Comparison of ENCODE assay signal across 28 cellular contexts in the genomic region with DNA sequence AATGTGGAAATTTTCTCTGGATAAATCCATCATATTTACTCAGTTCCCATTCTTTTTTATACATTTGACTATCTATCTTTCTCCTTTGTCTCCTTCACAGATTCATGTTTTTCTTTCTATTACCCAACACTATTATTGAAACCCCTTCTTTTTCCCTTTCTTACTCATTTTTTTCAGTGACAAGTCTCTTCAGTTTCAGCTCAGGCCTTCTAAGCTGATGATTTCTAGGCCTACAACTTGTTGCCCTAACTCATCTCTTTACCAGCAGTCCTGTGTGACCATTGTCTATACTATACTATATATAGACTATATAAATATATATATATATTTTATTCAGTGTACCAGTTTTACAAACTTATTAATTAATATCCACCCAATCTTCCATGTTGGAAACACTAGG. TPM values are rescaled to one million over a fixed set of nuclear protein-coding genes. Genes with fewer than 3 reads are reported as not detected.
DNase-seq lines count a peak whose midpoint lies in the region; ATAC-seq and TF ChIP-seq lines count a peak whose summit lies in the region.
"Had no signal": no experiment of that assay in that cellular context is flagged by ENCODE, and none has a peak within 500 bp of the region (broad histone marks: within the 10 kb centered on the region; RNA-seq: fewer than 3 reads in every experiment).

No MANE protein-coding gene starts in this region.

- DNase-seq in activated T-cell treated with anti-CD3 and anti-CD28 coated beads, Interleukin-2, amount 50 U/mL, for 72 hours, result no peak
- no peak for DNase-seq in activated T-cell treated with anti-CD3 and anti-CD28 coated beads, Interleukin-2, amount 50 U/mL, for 48 hours
- no peak for DNase-seq in SK-N-SH
- no peak for DNase-seq in NCI-H446 treated with DMSO at 0.1 percent for 48 hours (lab: John Stamatoyannopoulos, UW)
- DNase-seq in activated effector memory CD4-positive, alpha-beta T cell treated with anti-CD3 and anti-CD28 coated beads, Interleukin-2, amount 50 U/mL, for 16 hours, result no peak
- DNase-seq: activated effector memory CD4-positive, alpha-beta T cell treated with Interleukin-2 at 50 U/mL for 16 hours; CD4-positive, alpha-beta T cell; effector memory CD4-positive, alpha-beta T cell; KBM-7; naive thymus-derived CD4-positive, alpha-beta T cell; NCI-H1092; NCI-H187; psoas muscle; SIG-M5; stimulated activated CD4-positive, alpha-beta T cell treated with anti-CD3 and anti-CD28 coated beads, Interleukin-12 subunit alpha, Interleukin-12 subunit beta, amount 100 ng/mL, for 4 hours; stimulated activated CD4-positive, alpha-beta T cell treated with anti-CD3 and anti-CD28 coated beads, Interleukin-4, amount 100 ng/mL, for 1 hour; T1000; transverse colon had no signal

- no peak overlapping the region for H3K27ac ChIP-seq in SK-N-SH (ENCODE audit: low read depth in 2 of 2, low read length in 1 of 2)
- H3K27ac ChIP-seq: coronary artery, epithelial cell of prostate, hepatocyte, HL-60, psoas muscle, transverse colon, VCaP had no signal

- no peaks in the 10 kb centered on the region for H3K79me2 ChIP-seq in SK-N-SH (ENCODE audit: insufficient read depth)
- H3K79me2 ChIP-seq: hepatocyte had no signal

- CTCF ChIA-PET in SK-N-SH (lab: Yijun Ruan, JAX), result no interaction called here

- TF ChIP-seq RAD21 in SK-N-SH (IDR thresholded peaks at IDR 0.05; ENCODE audit: low read length), result no peak

- no peaks in the 10 kb centered on the region for H3F3A ChIP-seq in SK-N-SH (replicated peaks; ENCODE audit: insufficient read depth)

- H3K9me3 Mint-ChIP-seq in activated T-cell treated with anti-CD3 and anti-CD28 coated beads, Interleukin-2, amount 50 U/mL, for 72 hours, result no peaks in the 10 kb centered on the region
- H3K9me3 Mint-ChIP-seq in stimulated activated naive CD8-positive, alpha-beta T cell treated with anti-CD3 and anti-CD28 coated beads, Interleukin-15, Interleukin-2, amounts not matched to agents 100 ng/mL and 50 ng/mL, for 24 hours, result peaks cover 5% of the 10 kb centered on the region
- H3K9me3 Mint-ChIP-seq: CD4-positive, alpha-beta T cell had no signal

- H3K36me3 ChIP-seq in SK-N-SH (replicated peaks in 1 of 2; ENCODE audit: control insufficient read depth in 1 of 2, insufficient read depth in 2 of 2, low read length in 1 of 2), result no peaks in the 10 kb centered on the region
- H3K36me3 ChIP-seq: transverse colon had no signal

- POLR2A ChIA-PET in SK-N-SH (lab: Yijun Ruan, JAX), result no interaction called here

- peak overlapping the region; percentile 6 for H3K27ac Mint-ChIP-seq in activated T-cell treated with anti-CD3 and anti-CD28 coated beads, Interleukin-2, amount 50 U/mL, for 72 hours
- peak overlapping the region; percentile 27 for H3K27ac Mint-ChIP-seq in stimulated activated naive CD8-positive, alpha-beta T cell treated with anti-CD3 and anti-CD28 coated beads, Interleukin-15, Interleukin-2, amounts not matched to agents 100 ng/mL and 50 ng/mL, for 24 hours
- H3K27ac Mint-ChIP-seq: CD4-positive, alpha-beta T cell had no signal

- H3K4me1 Mint-ChIP-seq in activated T-cell treated with anti-CD3 and anti-CD28 coated beads, Interleukin-2, amount 50 U/mL, for 72 hours (ENCODE audit: low read depth), result peaks cover 38% of the 10 kb centered on the region
- peaks cover 57% of the 10 kb centered on the region for H3K4me1 Mint-ChIP-seq in stimulated activated naive CD8-positive, alpha-beta T cell treated with anti-CD3 and anti-CD28 coated beads, Interleukin-15, Interleukin-2, amounts not matched to agents 100 ng/mL and 50 ng/mL, for 24 hours (ENCODE audit: low read depth)

- no peaks in the 10 kb centered on the region for H3K27me3 ChIP-seq in SK-N-SH (ENCODE audit: insufficient read depth)
- H3K27me3 ChIP-seq: hepatocyte, transverse colon had no signal

- ATAC-seq in activated T-cell treated with anti-CD3 and anti-CD28 coated beads, Interleukin-2, amount 50 U/mL, for 72 hours (replicated peaks in 1 of 2), result peak; percentile 43 to 64
- ATAC-seq in GM19351 (IDR thresholded peaks at IDR 0.05; ENCODE audit: unreplicated experiment) (peak; percentile 57), HG02938 (IDR thresholded peaks at IDR 0.05; ENCODE audit: unreplicated experiment) (peak; percentile 45)
- ATAC-seq: naive thymus-derived CD4-positive, alpha-beta T cell; psoas muscle; sciatic nerve had no signal

- no peak overlapping the region for H3K4me2 ChIP-seq in SK-N-SH
- H3K4me2 ChIP-seq: hepatocyte had no signal

- H3K9me2 ChIP-seq in SK-N-SH, result no peaks in the 10 kb centered on the region

- no peak overlapping the region for H3K4me3 ChIP-seq in SK-N-SH (ENCODE audit: low read depth in 2 of 2, low read length in 1 of 2)
- H3K4me3 ChIP-seq: coronary artery, hepatocyte, lung, psoas muscle, transverse colon had no signal

- H3K4me3 Mint-ChIP-seq in activated T-cell treated with anti-CD3 and anti-CD28 coated beads, Interleukin-2, amount 50 U/mL, for 72 hours, result peak overlapping the region; percentile 5 to 13
- no peak overlapping the region for H3K4me3 Mint-ChIP-seq in stimulated activated naive CD8-positive, alpha-beta T cell treated with anti-CD3 and anti-CD28 coated beads, Interleukin-15, Interleukin-2, amounts not matched to agents 100 ng/mL and 50 ng/mL, for 24 hours
- H3K4me3 Mint-ChIP-seq: CD4-positive, alpha-beta T cell had no signal

- H3K4me1 ChIP-seq in SK-N-SH (ENCODE audit: control insufficient read depth in 1 of 2, insufficient read depth in 2 of 2, low read depth in 1 of 2, low read length in 1 of 2), result no peaks in the 10 kb centered on the region
- H3K4me1 ChIP-seq: psoas muscle, transverse colon had no signal

- no peaks in the 10 kb centered on the region for H3K27me3 Mint-ChIP-seq in activated T-cell treated with anti-CD3 and anti-CD28 coated beads, Interleukin-2, amount 50 U/mL, for 72 hours (ENCODE audit: low read depth)
- H3K27me3 Mint-ChIP-seq in stimulated activated naive CD8-positive, alpha-beta T cell treated with anti-CD3 and anti-CD28 coated beads, Interleukin-15, Interleukin-2, amounts not matched to agents 100 ng/mL and 50 ng/mL, for 24 hours, result no peaks in the 10 kb centered on the region
- H3K27me3 Mint-ChIP-seq: CD4-positive, alpha-beta T cell; naive thymus-derived CD4-positive, alpha-beta T cell had no signal

- H3K9me3 ChIP-seq in SK-N-SH, result no peaks in the 10 kb centered on the region
- H3K9me3 ChIP-seq: psoas muscle, transverse colon had no signal

- no peaks in the 10 kb centered on the region for H4K20me1 ChIP-seq in SK-N-SH (ENCODE audit: insufficient read depth)

- no peak overlapping the region for H3K9ac ChIP-seq in SK-N-SH

- TF ChIP-seq CTCF in SK-N-SH (IDR thresholded peaks at IDR 0.05), result no peak

- TF ChIP-seq EP300 in SK-N-SH (IDR thresholded peaks at IDR 0.05; ENCODE audit: borderline replicate concordance in 1 of 2, low read depth in 1 of 2, low read length in 1 of 2), result no peak

- peaks cover 2 to 10% of the 10 kb centered on the region in 2 donors for H3K36me3 Mint-ChIP-seq in activated T-cell treated with anti-CD3 and anti-CD28 coated beads, Interleukin-2, amount 50 U/mL, for 72 hours (ENCODE audit: insufficient read depth in 2 of 2)
- H3K36me3 Mint-ChIP-seq in stimulated activated naive CD8-positive, alpha-beta T cell treated with anti-CD3 and anti-CD28 coated beads, Interleukin-15, Interleukin-2, amounts not matched to agents 100 ng/mL and 50 ng/mL, for 24 hours (ENCODE audit: low read depth), result peaks cover 34% of the 10 kb centered on the region

- no peak overlapping the region for H2AFZ ChIP-seq in SK-N-SH (ENCODE audit: low read depth)
- H2AFZ ChIP-seq: hepatocyte had no signal

TF ChIP-seq in SK-N-SH, 30 proteins besides CTCF, POLR2A, EP300 and RAD21:
- TF ChIP-seq MXI1 (IDR thresholded peaks at IDR 0.05; ENCODE audit: low read depth, low read length) (no peak), SMC3 (IDR thresholded peaks at IDR 0.05; ENCODE audit: low read depth, low read length) (no peak), CHD2 (IDR thresholded peaks at IDR 0.05; ENCODE audit: low read length, partially characterized antibody) (no peak), FOXJ3 (CRISPR knock-in tag; IDR thresholded peaks at IDR 0.05) (no peak), EZH2phosphoT487 (IDR thresholded peaks at IDR 0.05; ENCODE audit: borderline replicate concordance, low read depth) (no peak), MEF2A (IDR thresholded peaks at IDR 0.05; ENCODE audit: borderline replicate concordance, low read depth) (no peak), RFX5 (IDR thresholded peaks at IDR 0.05; ENCODE audit: low read length) (no peak)

RNA-seq across cellular contexts. Expression of gene SLC16A7, which starts 31.8 kb away (rescaled TPM):
- 10 to 100 TPM; 38.8 to 40.2 TPM for total RNA-seq in activated T-cell treated with anti-CD3 and anti-CD28 coated beads, Interleukin-2, amount 50 U/mL, for 72 hours
- polyA plus RNA-seq in SK-N-SH (2012; rRNA removed), result not detected in 2 replicates
- not detected in 2 replicates for polyA plus RNA-seq in SK-N-SH (2012; cell fraction: cytosol; rRNA removed)
- not detected in 2 replicates for polyA plus RNA-seq in SK-N-SH (2012; cell fraction: nucleus; rRNA removed)
